Comparison of ENCODE assay signal across 24 cellular contexts in genomic region chr16:87979352-87979751, GRCh38. TPM values are rescaled to one million over a fixed set of nuclear protein-coding genes. Genes with fewer than 3 reads are reported as not detected.
DNase-seq lines count a peak whose midpoint lies in the region; ATAC-seq and TF ChIP-seq lines count a peak whose summit lies in the region.
"Had no signal": no experiment of that assay in that cellular context is flagged by ENCODE, and none has a peak within 500 bp of the region (broad histone marks: within the 10 kb centered on the region; RNA-seq: fewer than 3 reads in every experiment).

No MANE protein-coding gene starts in this region.

- H3K4me3 ChIP-seq in heart right ventricle, result no peak overlapping the region
- H3K4me3 ChIP-seq in sigmoid colon, result no peak overlapping the region
- H3K4me3 ChIP-seq: A549; BLaER1 treated with 17β-estradiol and CSF1 and Interleukin-3, amounts not matched to agents 10 nM and 100 nM; HAP-1; thoracic aorta had no signal

- no peaks in the 10 kb centered on the region for H3K27me3 ChIP-seq in heart right ventricle
- H3K27me3 ChIP-seq in sigmoid colon, result no peaks in the 10 kb centered on the region
- H3K27me3 ChIP-seq: BLaER1 treated with 17β-estradiol and CSF1 and Interleukin-3, amounts not matched to agents 10 nM and 100 nM; brain microvascular endothelial cell had no signal

- no peak for TF ChIP-seq EP300 in sigmoid colon (IDR thresholded peaks at IDR 0.05)

- DNase-seq in activated CD4-positive, alpha-beta memory T cell treated with anti-CD3 and anti-CD28 coated beads for 36 hours, result no peak
- DNase-seq in activated CD4-positive, alpha-beta memory T cell treated with anti-CD3 and anti-CD28 coated beads, Interleukin-2, amount 10 ng/mL, durations not matched to agents 7 days and 5 days, result no peak
- DNase-seq in SHP77 (lab: John Stamatoyannopoulos, UW), result peak; percentile 69 to 72
- DNase-seq in heart right ventricle, result peak in 1 of 2 donors; percentile 46
- peak; percentile 29 for DNase-seq in sigmoid colon
- no peak for DNase-seq in stimulated activated naive CD8-positive, alpha-beta T cell treated with anti-CD3 and anti-CD28 coated beads, Interleukin-15, Interleukin-2, amounts not matched to agents 100 U/mL and 50 U/mL, for 24 hours
- DNase-seq: activated CD4-positive, alpha-beta T cell treated with anti-CD3 and anti-CD28 coated beads for 48 hours; activated naive CD8-positive, alpha-beta T cell treated with anti-CD3 and anti-CD28 coated beads, Interleukin-2, amount 10 ng/mL, durations not matched to agents 7 days and 5 days; brain microvascular endothelial cell; DMS153; hypothalamus; NCI-H1436 treated with DMSO at 0.1 percent for 48 hours; NCI-H446; stimulated activated CD4-positive, alpha-beta T cell treated with anti-CD3 and anti-CD28 coated beads, Interleukin-12 subunit alpha, Interleukin-12 subunit beta, amount 100 ng/mL, for 4 hours had no signal

- TF ChIP-seq CTCF in heart right ventricle (IDR thresholded peaks at IDR 0.05) (no peak), sigmoid colon (IDR thresholded peaks at IDR 0.05) (no peak)

- H3K4me3 Mint-ChIP-seq in activated CD4-positive, alpha-beta memory T cell treated with anti-CD3 and anti-CD28 coated beads for 36 hours, result no peak overlapping the region
- H3K4me3 Mint-ChIP-seq in activated CD4-positive, alpha-beta memory T cell treated with anti-CD3 and anti-CD28 coated beads, Interleukin-2, amount 10 ng/mL, durations not matched to agents 7 days and 5 days, result no peak overlapping the region

- H3K27me3 Mint-ChIP-seq in activated CD4-positive, alpha-beta memory T cell treated with anti-CD3 and anti-CD28 coated beads for 36 hours, result no peaks in the 10 kb centered on the region
- no peaks in the 10 kb centered on the region for H3K27me3 Mint-ChIP-seq in activated CD4-positive, alpha-beta memory T cell treated with anti-CD3 and anti-CD28 coated beads, Interleukin-2, amount 10 ng/mL, durations not matched to agents 7 days and 5 days
- H3K27me3 Mint-ChIP-seq: activated naive CD8-positive, alpha-beta T cell treated with anti-CD3 and anti-CD28 coated beads, Interleukin-2, amount 10 ng/mL, durations not matched to agents 7 days and 5 days had no signal

- peak overlapping the region; percentile 35 for H3K27ac Mint-ChIP-seq in activated CD4-positive, alpha-beta memory T cell treated with anti-CD3 and anti-CD28 coated beads for 36 hours
- no peak overlapping the region for H3K27ac Mint-ChIP-seq in activated CD4-positive, alpha-beta memory T cell treated with anti-CD3 and anti-CD28 coated beads, Interleukin-2, amount 10 ng/mL, durations not matched to agents 7 days and 5 days

- H3K36me3 ChIP-seq in heart right ventricle, result peaks cover 0 to 45% (median 11%) of the 10 kb centered on the region in 9 donors
- H3K36me3 ChIP-seq in sigmoid colon, result peaks cover 0 to 22% (median 2%) of the 10 kb centered on the region in 4 donors
- H3K36me3 ChIP-seq: HAP-1 had no signal

- intact Hi-C loops in activated CD4-positive, alpha-beta memory T cell treated with anti-CD3 and anti-CD28 coated beads for 36 hours (cut with micrococcal nuclease), result no loop called here
- intact Hi-C loops in heart right ventricle (cut with DNase I), result loop anchor here in 1 of 10 donors (10.0 kb wide), 1 partner anchor 455 kb away; no protein-coding TSS in a partner anchor
- intact Hi-C loops in sigmoid colon (cut with DNase I), result no loop called here

- H3K9me3 ChIP-seq in heart right ventricle (no peaks in the 10 kb centered on the region), sigmoid colon (no peaks in the 10 kb centered on the region)
- H3K9me3 ChIP-seq: A549; BLaER1 treated with 17β-estradiol and CSF1 and Interleukin-3, amounts not matched to agents 10 nM and 100 nM; HAP-1; thoracic aorta had no signal

- POLR2A ChIA-PET in activated CD4-positive, alpha-beta memory T cell treated with anti-CD3 and anti-CD28 coated beads for 36 hours (lab: Charles Lee), result no interaction called here
- POLR2A ChIA-PET in activated CD4-positive, alpha-beta memory T cell treated with anti-CD3 and anti-CD28 coated beads, Interleukin-2, amount 10 ng/mL, durations not matched to agents 7 days and 5 days (lab: Charles Lee), result no interaction called here

- no peak for TF ChIP-seq POLR2A in sigmoid colon (IDR thresholded peaks at IDR 0.05)

- H3K36me3 Mint-ChIP-seq in activated CD4-positive, alpha-beta memory T cell treated with anti-CD3 and anti-CD28 coated beads for 36 hours, result peaks cover 27% of the 10 kb centered on the region
- peaks cover 56% of the 10 kb centered on the region for H3K36me3 Mint-ChIP-seq in activated CD4-positive, alpha-beta memory T cell treated with anti-CD3 and anti-CD28 coated beads, Interleukin-2, amount 10 ng/mL, durations not matched to agents 7 days and 5 days (ENCODE audit: low read depth)

- H3K4me1 ChIP-seq in heart right ventricle (peaks cover 0 to 26% (median 0%) of the 10 kb centered on the region in 9 donors), sigmoid colon (no peaks in the 10 kb centered on the region)
- H3K4me1 ChIP-seq: HAP-1 had no signal

- ATAC-seq in heart right ventricle (peak; percentile 40 to 86 (median 80)), HG02840 (IDR thresholded peaks at IDR 0.05; ENCODE audit: low FRiP score, unreplicated experiment) (no peak), HG03565 (IDR thresholded peaks at IDR 0.05; ENCODE audit: unreplicated experiment) (no peak)
- no peak for ATAC-seq in stimulated activated naive CD8-positive, alpha-beta T cell treated with anti-CD3 and anti-CD28 coated beads, Interleukin-15, Interleukin-2, amounts not matched to agents 100 U/mL and 50 U/mL, for 24 hours
- ATAC-seq: A549 had no signal

- peaks cover 52% of the 10 kb centered on the region for H3K4me1 Mint-ChIP-seq in activated CD4-positive, alpha-beta memory T cell treated with anti-CD3 and anti-CD28 coated beads for 36 hours (ENCODE audit: low read depth)
- H3K4me1 Mint-ChIP-seq in activated CD4-positive, alpha-beta memory T cell treated with anti-CD3 and anti-CD28 coated beads, Interleukin-2, amount 10 ng/mL, durations not matched to agents 7 days and 5 days, result peaks cover 42% of the 10 kb centered on the region

- H3K27ac ChIP-seq in heart right ventricle (peak overlapping the region in 3 of 10 donors; percentile 15 to 53 (median 16)), sigmoid colon (no peak overlapping the region)
- H3K27ac ChIP-seq: A549; BLaER1 treated with 17β-estradiol and CSF1 and Interleukin-3, amounts not matched to agents 10 nM and 100 nM; brain microvascular endothelial cell; thoracic aorta had no signal

- no peaks in the 10 kb centered on the region for H3K9me3 Mint-ChIP-seq in activated CD4-positive, alpha-beta memory T cell treated with anti-CD3 and anti-CD28 coated beads for 36 hours
- no peaks in the 10 kb centered on the region for H3K9me3 Mint-ChIP-seq in activated CD4-positive, alpha-beta memory T cell treated with anti-CD3 and anti-CD28 coated beads, Interleukin-2, amount 10 ng/mL, durations not matched to agents 7 days and 5 days
- H3K9me3 Mint-ChIP-seq: activated naive CD8-positive, alpha-beta T cell treated with anti-CD3 and anti-CD28 coated beads, Interleukin-2, amount 10 ng/mL, durations not matched to agents 7 days and 5 days had no signal

- WGBS in heart right ventricle, 2 donors, result 64 to 67% methylated on average over 8 of the region's 8 CpGs
- 81 to 96% methylated on average over 8 of the region's 8 CpGs for WGBS in sigmoid colon, 2 donors

- CTCF ChIA-PET in activated CD4-positive, alpha-beta memory T cell treated with anti-CD3 and anti-CD28 coated beads for 36 hours (lab: Charles Lee), result no interaction called here
- CTCF ChIA-PET in activated CD4-positive, alpha-beta memory T cell treated with anti-CD3 and anti-CD28 coated beads, Interleukin-2, amount 10 ng/mL, durations not matched to agents 7 days and 5 days (lab: Charles Lee), result no interaction called here

RNA-seq across cellular contexts. Expression of gene BANP, which starts 28.1 kb away (rescaled TPM):
- total RNA-seq in activated CD4-positive, alpha-beta memory T cell treated with anti-CD3 and anti-CD28 coated beads for 36 hours, result 10 to 100 TPM; 29.6 to 30.6 TPM
- total RNA-seq in activated CD4-positive, alpha-beta memory T cell treated with anti-CD3 and anti-CD28 coated beads, Interleukin-2, amount 10 ng/mL, durations not matched to agents 7 days and 5 days, result 10 to 100 TPM; 33.6 to 38.9 TPM
- total RNA-seq in heart right ventricle (10 to 100 TPM in 9 of 10 donors, 1 to 10 TPM in 1; 9.3 to 20.4 (median 14.3) TPM), sigmoid colon (10 to 100 TPM; 17.4 to 31.0 (median 23.0) TPM)
- polyA plus RNA-seq in heart right ventricle (10 to 100 TPM in 1 of 2 donors, 1 to 10 TPM in 1; 6.1 to 11.3 TPM), sigmoid colon (10 to 100 TPM in 1 of 3 donors, 1 to 10 TPM in 2; 8.4 to 15.9 (median 8.8) TPM)

RNA-seq across cellular contexts. Expression of gene CA5A, which starts 43.0 kb away (rescaled TPM):
- not detected for total RNA-seq in activated CD4-positive, alpha-beta memory T cell treated with anti-CD3 and anti-CD28 coated beads for 36 hours
- total RNA-seq in activated CD4-positive, alpha-beta memory T cell treated with anti-CD3 and anti-CD28 coated beads, Interleukin-2, amount 10 ng/mL, durations not matched to agents 7 days and 5 days, result not detected
- total RNA-seq in heart right ventricle (under 1 TPM in 4 of 10 donors, not detected in 6; 0.15 to 0.65 (median 0.27) TPM), sigmoid colon (not detected)
- polyA plus RNA-seq in heart right ventricle (under 1 TPM in 1 of 2 donors, not detected in 1; 0.29 TPM), sigmoid colon (not detected)
- total RNA-seq: activated naive CD8-positive, alpha-beta T cell treated with anti-CD3 and anti-CD28 coated beads, Interleukin-2, amount 10 ng/mL, durations not matched to agents 7 days and 5 days; endothelial cell of umbilical vein; kidney epithelial cell; mesenteric fat pad; thoracic aorta had no signal
- polyA plus RNA-seq: A549, endothelial cell of umbilical vein, neural cell had no signal

Comparison
In these comparisons a context has a peak if more than half of its experiments do, and no peak if none do; other contexts are left out.
1. DNase-seq: peak in SHP77 (2 of 2) and sigmoid colon (single experiment); none in activated CD4-positive, alpha-beta memory T cell treated with anti-CD3 and anti-CD28 coated beads for 36 hours (single experiment), activated CD4-positive, alpha-beta memory T cell treated with anti-CD3 and anti-CD28 coated beads, Interleukin-2, amount 10 ng/mL, durations not matched to agents 7 days and 5 days (single experiment) and stimulated activated naive CD8-positive, alpha-beta T cell treated with anti-CD3 and anti-CD28 coated beads, Interleukin-15, Interleukin-2, amounts not matched to agents 100 U/mL and 50 U/mL, for 24 hours (single experiment).
2. ATAC-seq: peak in heart right ventricle (8 of 8); none in HG02840 (single experiment), stimulated activated naive CD8-positive, alpha-beta T cell treated with anti-CD3 and anti-CD28 coated beads, Interleukin-15, Interleukin-2, amounts not matched to agents 100 U/mL and 50 U/mL, for 24 hours (single experiment) and HG03565 (single experiment).